In genomic region chr2:192128655-192129054, GRCh38 we compare ENCODE assay signal across 22 cellular contexts.
A peak's percentile ranks its signal among the peaks of the same experiment; 100 is the strongest.
DNase-seq lines count a peak whose midpoint lies in the region; ATAC-seq, FAIRE-seq and TF ChIP-seq lines count a peak whose summit lies in the region.
"Had no signal": no experiment of that assay in that cellular context is flagged by ENCODE, and none has a peak within 500 bp of the region (broad histone marks: within the 10 kb centered on the region; RNA-seq: fewer than 3 reads in every experiment).

No MANE protein-coding gene starts in this region.

- no peak for FAIRE-seq in GM12878 (lab: Jason Lieb, UNC)

- H3K4me1 ChIP-seq in GM23248 (ENCODE audit: insufficient read depth) (peaks cover 27% of the 10 kb centered on the region), GM12878 (ENCODE audit: control insufficient read depth, insufficient read depth, low read length) (no peaks in the 10 kb centered on the region)
- H3K4me1 ChIP-seq: psoas muscle, vagina had no signal

- H3K79me2 ChIP-seq in GM23248 (ENCODE audit: insufficient read depth) (no peaks in the 10 kb centered on the region), GM12878 (ENCODE audit: control insufficient read depth, insufficient read depth, low read length) (no peaks in the 10 kb centered on the region)

- POLR2A ChIA-PET in GM12878 (lab: Charles Lee), result no interaction called here

- peaks cover 15% of the 10 kb centered on the region; the same call in 1 of the 2 replicates for H3F3A ChIP-seq in GM23248 (ENCODE audit: insufficient read depth)

- CTCF ChIA-PET in GM12878 (lab: Yijun Ruan, JAX), result interaction anchor here (1.2 to 1.7 kb wide), 3 partner anchors 21 to 317 kb away, joined by 3 to 7 read pairs (median 3); no protein-coding TSS in a partner anchor

- peak overlapping the region; percentile 23; the same call in 1 of the 2 replicates for H2AFZ ChIP-seq in GM23248
- no peak overlapping the region for H2AFZ ChIP-seq in GM12878 (ENCODE audit: control insufficient read depth, low read depth, low read length)

- SMC1A ChIA-PET in GM12878 (lab: Charles Lee; ENCODE audit: uncharacterized antibody, unreplicated experiment), result interaction anchor here (0.6 to 2.0 kb wide), 4 partner anchors 10 to 316 kb away, joined by 3 to 7 read pairs (median 3); no protein-coding TSS in a partner anchor

- H3K36me3 ChIP-seq in GM23248 (ENCODE audit: low read depth) (no peaks in the 10 kb centered on the region), GM12878 (ENCODE audit: control insufficient read depth in 2 of 2, insufficient read depth in 2 of 2, low read length in 1 of 2) (no peaks in the 10 kb centered on the region), MG63 (no peaks in the 10 kb centered on the region)
- H3K36me3 ChIP-seq: esophagus squamous epithelium, vagina had no signal

- intact Hi-C loops in GM12878 (cut with micrococcal nuclease; ENCODE audit: unreplicated experiment), result no loop called here

- no peaks in the 10 kb centered on the region for H3K27me3 ChIP-seq in GM23248 (replicated peaks; ENCODE audit: insufficient read depth)
- no peaks in the 10 kb centered on the region for H3K27me3 ChIP-seq in GM12878 (replicated peaks in 1 of 2; ENCODE audit: control insufficient read depth in 2 of 2, insufficient read depth in 2 of 2, low read length in 1 of 2)
- H3K27me3 ChIP-seq in layer of hippocampus (ENCODE audit: control insufficient read depth, insufficient read depth, low read length), result no peaks in the 10 kb centered on the region
- H3K27me3 ChIP-seq in MG63, result no peaks in the 10 kb centered on the region
- H3K27me3 ChIP-seq: esophagus squamous epithelium, vagina had no signal

- DNase-seq in GM23248 (peak; percentile 20), GM12878 (ENCODE audit: low read depth, low spot score) (no peak), pons (ENCODE audit: low spot score) (peak; percentile 46), putamen (ENCODE audit: low spot score) (no peak), MG63 (no peak), COLO668 (lab: John Stamatoyannopoulos, UW; ENCODE audit: unreplicated experiment) (no peak)
- DNase-seq: activated CD4-positive, alpha-beta T cell treated with anti-CD3 and anti-CD28 coated beads, Interleukin-2, amount 50 U/mL, for 48 hours; activated T-cell treated with anti-CD3 and anti-CD28 coated beads, Interleukin-2, amount 50 U/mL, for 1 hour; COR-L47; EL; esophagus squamous epithelium; left colon; naive B cell; NCI-H146; stimulated activated CD4-positive, alpha-beta T cell treated with anti-CD3 and anti-CD28 coated beads, Interleukin-15, amount 100 ng/mL, for 24 hours; stimulated activated naive CD8-positive, alpha-beta T cell treated with anti-CD3 and anti-CD28 coated beads, Interleukin-15, Interleukin-2, amounts not matched to agents 100 U/mL and 50 U/mL, for 24 hours; T-cell had no signal

- no TSS peak for BruUV-seq in GM12878 (replicated peaks; lab: Mats Ljungman, UMichigan)

- no peak for TF ChIP-seq CTCF in GM12878 (IDR thresholded peaks at IDR 0.05 in 2 of 3, conservative IDR thresholded peaks at IDR 0.05 in 1 of 3; ENCODE audit: control insufficient read depth in 2 of 3, extremely low read depth in 1 of 3, insufficient read depth in 1 of 3, low read depth in 3 of 3, low read length in 3 of 3)

- H4K20me1 ChIP-seq in GM23248 (ENCODE audit: insufficient read depth) (no peaks in the 10 kb centered on the region), GM12878 (ENCODE audit: control insufficient read depth, insufficient read depth) (no peaks in the 10 kb centered on the region)

- RAD21 ChIA-PET in GM12878 (lab: Charles Lee; ENCODE audit: unreplicated experiment), result interaction anchor here (1.3 kb wide), 1 partner anchor 18 kb away, joined by 3 read pairs; no protein-coding TSS in a partner anchor

- peak; percentile 28; the same call in 2 of the 3 replicates for ATAC-seq in GM12878
- no peak for ATAC-seq in HG03280 (IDR thresholded peaks at IDR 0.05; ENCODE audit: unreplicated experiment)
- ATAC-seq: activated naive CD4-positive, alpha-beta T cell treated with anti-CD3 and anti-CD28 coated beads, Interleukin-2, amount 50 U/mL, for 72 hours; left colon; psoas muscle; stimulated activated naive CD8-positive, alpha-beta T cell treated with anti-CD3 and anti-CD28 coated beads, Interleukin-15, Interleukin-2, amounts not matched to agents 100 U/mL and 50 U/mL, for 24 hours; T-cell had no signal

- H3K4me3 ChIP-seq in GM23248 (no peak overlapping the region), GM12878 (no peak overlapping the region), MG63 (no peak overlapping the region)
- H3K4me3 ChIP-seq: esophagus squamous epithelium, psoas muscle, vagina had no signal

- H3K27ac ChIP-seq in GM23248, result no peak overlapping the region
- H3K27ac ChIP-seq in GM12878 (ENCODE audit: control insufficient read depth, insufficient read depth), result no peak overlapping the region
- peak overlapping the region; percentile 57 for H3K27ac ChIP-seq in layer of hippocampus (ENCODE audit: low read depth, low read length)
- H3K27ac ChIP-seq: esophagus squamous epithelium, psoas muscle, vagina had no signal

- no peak overlapping the region for H3K9ac ChIP-seq in GM23248
- H3K9ac ChIP-seq in GM12878 (ENCODE audit: control insufficient read depth, insufficient read depth, low read length), result no peak overlapping the region

- in situ Hi-C loops in GM23248 (cut with MboI), result no loop called here
- in situ Hi-C loops in GM12878 (cut with MboI), result no loop called here

- no peak for TF ChIP-seq EP300 in GM12878 (IDR thresholded peaks at IDR 0.05; ENCODE audit: borderline replicate concordance in 1 of 2, control insufficient read depth in 1 of 2, low read depth in 2 of 2, low read length in 2 of 2)

- WGBS in GM23248 (ENCODE audit: low coverage in 1 of 2, low lambda C conversion rate in 2 of 2, missing lambda C conversion rate in 2 of 2), 2 experiments, result 34 to 47% methylated on average over 4 of the region's 4 CpGs
- WGBS in GM12878 (ENCODE audit: insufficient coverage, insufficient replicate concordance, low lambda C conversion rate, missing lambda C conversion rate), result 53% methylated on average over 4 of the region's 4 CpGs

- TF ChIP-seq POLR2A in GM12878 (IDR thresholded peaks at IDR 0.05; ENCODE audit: low read depth, low read length), result no peak

- H3K4me2 ChIP-seq in GM23248 (ENCODE audit: unreplicated experiment) (no peak overlapping the region), GM12878 (ENCODE audit: control insufficient read depth, insufficient read depth) (no peak overlapping the region)

- TF ChIP-seq RAD21 in GM12878 (IDR thresholded peaks at IDR 0.05; ENCODE audit: insufficient read depth, low read depth, low read length), result no peak

- H3K9me2 ChIP-seq in GM23248 (ENCODE audit: insufficient read depth), result no peaks in the 10 kb centered on the region

- H3K9me3 ChIP-seq in GM23248 (ENCODE audit: low read depth), result no peaks in the 10 kb centered on the region
- no peaks in the 10 kb centered on the region for H3K9me3 ChIP-seq in GM12878 (replicated peaks; ENCODE audit: control insufficient read depth, insufficient read depth, low read length)
- H3K9me3 ChIP-seq in MG63, result no peaks in the 10 kb centered on the region
- H3K9me3 ChIP-seq: esophagus squamous epithelium, psoas muscle, vagina had no signal

TF ChIP-seq in GM12878, 131 proteins besides CTCF, POLR2A, EP300 and RAD21 (continues in another document):
- no peak for TF ChIP-seq POLR2AphosphoS2 (IDR thresholded peaks at IDR 0.05; ENCODE audit: low read depth, low read length)
- TF ChIP-seq PBX3 (IDR thresholded peaks at IDR 0.05; ENCODE audit: insufficient replicate concordance, low read depth, low read length), result no peak
- TF ChIP-seq FOS (IDR thresholded peaks at IDR 0.05; ENCODE audit: borderline replicate concordance, extremely low read depth, insufficient read length), result no peak
- no peak for TF ChIP-seq ZNF622 (IDR thresholded peaks at IDR 0.05)
- TF ChIP-seq REST (IDR thresholded peaks at IDR 0.05; ENCODE audit: low read depth, low read length), result no peak

Comparison
In these comparisons a context has a peak if more than half of its experiments do, and no peak if none do; other contexts are left out.
1. DNase-seq: peak in GM23248 (single experiment) and pons (single experiment); none in GM12878 (single experiment), putamen (single experiment), MG63 (single experiment) and COLO668 (single experiment).